21 cellular contexts compared by ENCODE assay signal in genomic region chr5:92147792-92148191, GRCh38.
"Had no signal": no experiment of that assay in that cellular context is flagged by ENCODE, and none has a peak within 500 bp of the region (broad histone marks: within the 10 kb centered on the region; RNA-seq: fewer than 3 reads in every experiment).

No MANE protein-coding gene starts in this region.

- H3K27me3 Mint-ChIP-seq: activated B cell treated with CpG ODN at 0.5 μM for 24 hours had no signal

- H3K27ac Mint-ChIP-seq: activated B cell treated with CpG ODN at 0.5 μM for 24 hours; activated naive CD4-positive, alpha-beta T cell treated with anti-CD3 and anti-CD28 coated beads for 36 hours; activated T-helper 2 cell treated with anti-CD3 and anti-CD28 coated beads, Interferon-gamma antibody, Interleukin-2, Interleukin-4, amounts not matched to agents 10 μg/mL and 5 μg/mL and 100 μg/mL, durations not matched to agents 14 hours and 24 hours and 36 hours; T-helper 1 cell treated with Interleukin-12 subunit alpha and Interleukin-12 subunit beta and Interleukin-4 antibody, amounts not matched to agents 30 μg/mL and 1 μg/mL, for 36 hours had no signal

- H3K4me3 Mint-ChIP-seq: activated B cell treated with CpG ODN at 0.5 μM for 24 hours; activated naive CD4-positive, alpha-beta T cell treated with anti-CD3 and anti-CD28 coated beads for 36 hours; activated T-cell treated with anti-CD3 and anti-CD28 coated beads, Interleukin-2, amount 50 U/mL, for 4 hours; nephron; T-helper 1 cell treated with Interleukin-12 subunit alpha and Interleukin-12 subunit beta and Interleukin-4 antibody, amounts not matched to agents 30 μg/mL and 1 μg/mL, for 36 hours had no signal

- H3K9me3 Mint-ChIP-seq: activated B cell treated with CpG ODN at 0.5 μM for 24 hours; activated T-helper 2 cell treated with anti-CD3 and anti-CD28 coated beads, Interferon-gamma antibody, Interleukin-2, Interleukin-4, amounts not matched to agents 10 μg/mL and 5 μg/mL and 100 μg/mL, durations not matched to agents 14 hours and 24 hours and 36 hours; nephron had no signal

- H3K4me1 Mint-ChIP-seq: activated B cell treated with CpG ODN at 0.5 μM for 24 hours, nephron had no signal

- H3K27ac ChIP-seq: coronary artery, epithelial cell of prostate, gastroesophageal sphincter, spleen, thyroid gland had no signal

- H3K9me3 ChIP-seq: gastroesophageal sphincter, spleen, thyroid gland had no signal

- H3K4me3 ChIP-seq: coronary artery, gastroesophageal sphincter, spleen, thyroid gland had no signal

- H3K36me3 ChIP-seq: gastroesophageal sphincter, spleen, thyroid gland had no signal

- H3K27me3 ChIP-seq: gastroesophageal sphincter, spleen, thyroid gland had no signal

- H3K4me1 ChIP-seq: gastroesophageal sphincter, spleen, thyroid gland had no signal

- DNase-seq: activated B cell treated with CpG ODN at 0.5 μM for 24 hours; activated CD4-positive, alpha-beta T cell treated with anti-CD3 and anti-CD28 coated beads for 4 hours; activated CD4-positive, alpha-beta T cell treated with anti-CD3 and anti-CD28 coated beads, Interleukin-2, amount 50 U/mL, for 48 hours; activated CD8-positive, alpha-beta memory T cell treated with anti-CD3 and anti-CD28 coated beads, Interleukin-2, amount 50 U/mL, for 48 hours; activated naive CD4-positive, alpha-beta T cell treated with anti-CD3 and anti-CD28 coated beads for 36 hours; activated T-cell treated with anti-CD3 and anti-CD28 coated beads, Interleukin-2, amount 50 U/mL, for 4 hours; amygdala; cerebellar nuclear complex; head of caudate nucleus; hypothalamus; spleen; stimulated activated CD4-positive, alpha-beta T cell treated with anti-CD3 and anti-CD28 coated beads, Interleukin-4, amount 100 ng/mL, for 24 hours; stimulated activated naive CD8-positive, alpha-beta T cell treated with anti-CD3 and anti-CD28 coated beads, Interleukin-15, Interleukin-2, amounts not matched to agents 100 U/mL and 50 U/mL, for 24 hours; T1000 had no signal
